In genomic region chr10:11472158-11472753, GRCh38 we compare ENCODE assay signal across 8 cellular contexts.
DNase-seq lines count a peak whose midpoint lies in the region; ATAC-seq and TF ChIP-seq lines count a peak whose summit lies in the region.

No MANE protein-coding gene starts in this region.

- no peaks in the 10 kb centered on the region for H3K36me3 Mint-ChIP-seq in activated T-helper 1 cell treated with anti-CD3 and anti-CD28 coated beads, Interleukin-12 subunit alpha, Interleukin-12 subunit beta, Interleukin-2, Interleukin-4 antibody, amounts not matched to agents 30 ng/mL and 10 ng/mL and 1 ng/mL, durations not matched to agents 14 hours and 24 hours and 36 hours (ENCODE audit: low read depth)

- TF ChIP-seq EP300 in ovary (IDR thresholded peaks at IDR 0.05) = no peak
- no peak for TF ChIP-seq EP300 in tibial nerve (IDR thresholded peaks at IDR 0.05)

- peaks cover 2% of the 10 kb centered on the region for H3K27me3 Mint-ChIP-seq in activated T-helper 1 cell treated with anti-CD3 and anti-CD28 coated beads, Interleukin-12 subunit alpha, Interleukin-12 subunit beta, Interleukin-2, Interleukin-4 antibody, amounts not matched to agents 30 ng/mL and 10 ng/mL and 1 ng/mL, durations not matched to agents 14 hours and 24 hours and 36 hours (ENCODE audit: insufficient read depth)

- no TSS peak for BruUV-seq in PC-9 (replicated peaks; lab: Mats Ljungman, UMichigan)

- no peak overlapping the region for H3K27ac Mint-ChIP-seq in activated T-helper 1 cell treated with anti-CD3 and anti-CD28 coated beads, Interleukin-12 subunit alpha, Interleukin-12 subunit beta, Interleukin-2, Interleukin-4 antibody, amounts not matched to agents 30 ng/mL and 10 ng/mL and 1 ng/mL, durations not matched to agents 14 hours and 24 hours and 36 hours

- WGBS in ovary, 3 donors = 63 to 70% (median 66%) methylated on average over 8 of the region's 8 CpGs
- 45 to 55% methylated on average over 8 of the region's 8 CpGs for WGBS in tibial nerve, 2 donors

- H3K4me2 ChIP-seq in PC-9 = no peak overlapping the region

- no peak overlapping the region for H2AFZ ChIP-seq in PC-9

- H3K9me3 ChIP-seq in PC-9 (ENCODE audit: insufficient read depth, low read depth) = no peaks in the 10 kb centered on the region
- H3K9me3 ChIP-seq in ovary = no peaks in the 10 kb centered on the region
- no peaks in the 10 kb centered on the region for H3K9me3 ChIP-seq in tibial nerve

- no peaks in the 10 kb centered on the region for H3K27me3 ChIP-seq in PC-9 (ENCODE audit: insufficient read depth, low read depth)
- H3K27me3 ChIP-seq in foreskin keratinocyte = no peaks in the 10 kb centered on the region
- H3K27me3 ChIP-seq in ovary = no peaks in the 10 kb centered on the region
- no peaks in the 10 kb centered on the region for H3K27me3 ChIP-seq in tibial nerve

- CTCF ChIA-PET in PC-9 (lab: Charles Lee) = no interaction called here

- DNase-seq in Ammon's horn (ENCODE audit: low spot score) = peak; percentile 77
- peak in 1 of 2 experiments; percentile 38 for DNase-seq in PC-9
- DNase-seq in activated T-helper 1 cell treated with anti-CD3 and anti-CD28 coated beads, Interleukin-12 subunit alpha, Interleukin-12 subunit beta, Interleukin-2, Interleukin-4 antibody, amounts not matched to agents 30 ng/mL and 10 ng/mL and 1 ng/mL, durations not matched to agents 14 hours and 24 hours and 36 hours (ENCODE audit: low spot score) = peak; percentile 52
- DNase-seq in foreskin keratinocyte = peak; percentile 8 to 39
- DNase-seq in ovary = peak; percentile 45 to 74 (median 71)
- DNase-seq in tibial nerve (ENCODE audit: low spot score in 2 of 2) = peak; percentile 49 to 65

- H3K36me3 ChIP-seq in PC-9 (ENCODE audit: low read depth) = no peaks in the 10 kb centered on the region
- H3K36me3 ChIP-seq in ovary = no peaks in the 10 kb centered on the region
- H3K36me3 ChIP-seq in tibial nerve = peaks cover 0 to 14% (median 0%) of the 10 kb centered on the region in 3 donors

- TF ChIP-seq POLR2A in ovary (IDR thresholded peaks at IDR 0.05) (no peak), tibial nerve (IDR thresholded peaks at IDR 0.05) (no peak)

- H4K20me1 ChIP-seq in PC-9 (ENCODE audit: insufficient read depth) = no peaks in the 10 kb centered on the region

- no peaks in the 10 kb centered on the region for H3K9me3 Mint-ChIP-seq in activated T-helper 1 cell treated with anti-CD3 and anti-CD28 coated beads, Interleukin-12 subunit alpha, Interleukin-12 subunit beta, Interleukin-2, Interleukin-4 antibody, amounts not matched to agents 30 ng/mL and 10 ng/mL and 1 ng/mL, durations not matched to agents 14 hours and 24 hours and 36 hours

- 0 out of 2 replicates have a peak, but pooled peaks cover 7% of the 10 kb centered on the region for H3F3A ChIP-seq in PC-9 (ENCODE audit: insufficient read depth, low read depth)

- no peak overlapping the region for H3K4me3 Mint-ChIP-seq in activated T-helper 1 cell treated with anti-CD3 and anti-CD28 coated beads, Interleukin-12 subunit alpha, Interleukin-12 subunit beta, Interleukin-2, Interleukin-4 antibody, amounts not matched to agents 30 ng/mL and 10 ng/mL and 1 ng/mL, durations not matched to agents 14 hours and 24 hours and 36 hours

- no peaks in the 10 kb centered on the region for H3K4me1 Mint-ChIP-seq in activated T-helper 1 cell treated with anti-CD3 and anti-CD28 coated beads, Interleukin-12 subunit alpha, Interleukin-12 subunit beta, Interleukin-2, Interleukin-4 antibody, amounts not matched to agents 30 ng/mL and 10 ng/mL and 1 ng/mL, durations not matched to agents 14 hours and 24 hours and 36 hours (ENCODE audit: low read depth)

- intact Hi-C loops in PC-9 (cut with micrococcal nuclease; ENCODE audit: unreplicated experiment) (no loop called here), ovary (cut with DNase I) (no loop called here)
- intact Hi-C loops in activated T-helper 1 cell treated with anti-CD3 and anti-CD28 coated beads, Interleukin-12 subunit alpha, Interleukin-12 subunit beta, Interleukin-2, Interleukin-4 antibody, amounts not matched to agents 30 ng/mL and 10 ng/mL and 1 ng/mL, durations not matched to agents 14 hours and 24 hours and 36 hours (cut with micrococcal nuclease) = loop anchor here (1.0 to 10.0 kb wide), 4 partner anchors 60 to 457 kb away; partner anchors contain the start of gene CELF2

- no peak overlapping the region for H3K4me3 ChIP-seq in PC-9
- H3K4me3 ChIP-seq in ovary = no peak overlapping the region
- no peak overlapping the region for H3K4me3 ChIP-seq in tibial nerve

- H3K9me2 ChIP-seq in PC-9 (ENCODE audit: insufficient read depth) = no peaks in the 10 kb centered on the region

- ATAC-seq in GM18907 (IDR thresholded peaks at IDR 0.05; ENCODE audit: unreplicated experiment) (peak; percentile 88), HG03460 (IDR thresholded peaks at IDR 0.05; ENCODE audit: unreplicated experiment) (peak; percentile 88), foreskin keratinocyte (peak; percentile 89)

- peak; percentile 76 for TF ChIP-seq CTCF in PC-9 (conservative IDR thresholded peaks at IDR 0.05)
- peak; percentile 80 for TF ChIP-seq CTCF in foreskin keratinocyte (conservative IDR thresholded peaks at IDR 0.05)
- peak; percentile 47 to 69 (median 52) for TF ChIP-seq CTCF in ovary (IDR thresholded peaks at IDR 0.05)
- peak; percentile 64 to 86 (median 77) for TF ChIP-seq CTCF in tibial nerve (IDR thresholded peaks at IDR 0.05)

- no peak overlapping the region for H3K27ac ChIP-seq in PC-9
- H3K27ac ChIP-seq in foreskin keratinocyte = no peak overlapping the region
- no peak overlapping the region for H3K27ac ChIP-seq in ovary
- no peak overlapping the region for H3K27ac ChIP-seq in tibial nerve

- POLR2A ChIA-PET in PC-9 (lab: Charles Lee; ENCODE audit: unreplicated experiment) = no interaction called here

- no peaks in the 10 kb centered on the region for H3K4me1 ChIP-seq in PC-9 (replicated peaks; ENCODE audit: insufficient read depth)
- H3K4me1 ChIP-seq in foreskin keratinocyte = peaks cover 6% of the 10 kb centered on the region
- peaks cover 6% of the 10 kb centered on the region for H3K4me1 ChIP-seq in ovary (ENCODE audit: insufficient read depth)
- peaks cover 0 to 6% (median 0%) of the 10 kb centered on the region in 4 donors for H3K4me1 ChIP-seq in tibial nerve

- H3K79me2 ChIP-seq in PC-9 (ENCODE audit: low read depth) = no peaks in the 10 kb centered on the region
